ENCODE assay signal across 11 cellular contexts in genomic region chr2:27185331-27186026, GRCh38. TPM values are rescaled to one million over a fixed set of nuclear protein-coding genes. Genes with fewer than 3 reads are reported as not detected.
A peak's percentile ranks its signal among the peaks of the same experiment; 100 is the strongest.
DNase-seq lines count a peak whose midpoint lies in the region; ATAC-seq and TF ChIP-seq lines count a peak whose summit lies in the region.
"Had no signal": no experiment of that assay in that cellular context is flagged by ENCODE, and none has a peak within 500 bp of the region (broad histone marks: within the 10 kb centered on the region; RNA-seq: fewer than 3 reads in every experiment).

No MANE protein-coding gene starts in this region.

- peak overlapping the region; percentile 57 for H3K4me2 ChIP-seq in IMR-90 (ENCODE audit: low read depth, low read length)

- peak overlapping the region; percentile 33; the same call in 1 of the 2 replicates for H3K4ac ChIP-seq in IMR-90 (ENCODE audit: low read depth, low read length)

- BruUV-seq in IMR-90 (replicated peaks; lab: Mats Ljungman, UMichigan), result no TSS peak

- peaks cover 2% of the 10 kb centered on the region; the same call in 1 of the 2 replicates for H3K9me3 ChIP-seq in IMR-90 (ENCODE audit: control insufficient read depth, insufficient read depth, low read length)
- H3K9me3 ChIP-seq: SJCRH30 had no signal

- ATAC-seq in IMR-90 (ENCODE audit: low read depth), result peak; percentile 67
- ATAC-seq: activated naive CD4-positive, alpha-beta T cell treated with anti-CD3 and anti-CD28 coated beads, Interleukin-2, amount 50 U/mL, for 72 hours had no signal

- H3K23ac ChIP-seq in IMR-90 (ENCODE audit: low read depth, low read length), result 0 out of 2 replicates have a peak overlapping the region, but pooled peaks have one; percentile 2

- no peak overlapping the region for H2AK9ac ChIP-seq in IMR-90 (replicated peaks; ENCODE audit: low read depth, low read length, poor library complexity)

- H2BK20ac ChIP-seq in IMR-90 (ENCODE audit: low read depth, low read length), result peak overlapping the region; percentile 17; the same call in 1 of the 2 replicates

- H3K4me1 ChIP-seq in IMR-90 (ENCODE audit: control insufficient read depth, insufficient read depth, low read length), result peaks cover 18% of the 10 kb centered on the region
- H3K4me1 ChIP-seq: SJCRH30 had no signal

- CTCF ChIA-PET in IMR-90 (lab: Yijun Ruan, JAX), result interaction anchor here (1.4 kb wide), 1 partner anchor 52 kb away, joined by 5 read pairs; the partner anchor contains the start of gene PREB

- no CpG with 5 or more reads among the region's 6 CpGs for WGBS in IMR-90 (ENCODE audit: extremely low coverage in 2 of 2, insufficient read length in 1 of 2), 2 experiments

- H4K91ac ChIP-seq in IMR-90 (ENCODE audit: insufficient read depth, low read depth, low read length), result no peak overlapping the region

- peak overlapping the region; percentile 21 to 39; a peak in 1 of 4 replicates for H4K8ac ChIP-seq in IMR-90 (ENCODE audit: low read depth in 2 of 2, low read length in 2 of 2)

- in situ Hi-C loops in IMR-90 (cut with MboI; ENCODE audit: low sequenced_read_pairs), result no loop called here

- POLR2A ChIA-PET in IMR-90 (lab: Charles Lee; ENCODE audit: unreplicated experiment), result no interaction called here

- H2BK15ac ChIP-seq in IMR-90 (ENCODE audit: low read depth, low read length), result no peak overlapping the region

- no peak for TF ChIP-seq RAD21 in IMR-90 (IDR thresholded peaks at IDR 0.05; ENCODE audit: low read length)

- H3K79me1 ChIP-seq in IMR-90 (ENCODE audit: low read depth in 1 of 2, low read length in 2 of 2), result no peaks in the 10 kb centered on the region

- H4K5ac ChIP-seq in IMR-90 (ENCODE audit: low read depth, low read length), result peak overlapping the region; percentile 18; the same call in 1 of the 2 replicates

- H3K27ac ChIP-seq in IMR-90 (ENCODE audit: insufficient read depth, low read length), result peak overlapping the region; percentile 86; the same call in 1 of the 2 replicates
- H3K27ac ChIP-seq: SJCRH30 had no signal

- no peak overlapping the region for H3K14ac ChIP-seq in IMR-90 (replicated peaks; ENCODE audit: low read depth, low read length)

- peak overlapping the region; percentile 36; the same call in 1 of the 2 replicates for H2BK120ac ChIP-seq in IMR-90 (ENCODE audit: low read depth, low read length)

- no peaks in the 10 kb centered on the region for H3K36me3 ChIP-seq in IMR-90 (ENCODE audit: control insufficient read depth, insufficient read depth, low read length)
- H3K36me3 ChIP-seq: SJCRH30 had no signal

- no peak overlapping the region for H3K4me3 ChIP-seq in IMR-90 (ENCODE audit: insufficient read depth, low read depth, low read length)
- H3K4me3 ChIP-seq: SJCRH30 had no signal

- no peak for TF ChIP-seq POLR2A in IMR-90 (IDR thresholded peaks at IDR 0.05; ENCODE audit: low read depth, low read length)

- peaks cover 18% of the 10 kb centered on the region for H3K27me3 ChIP-seq in IMR-90 (ENCODE audit: control insufficient read depth, insufficient read depth, low read length)

- peak overlapping the region; percentile 40 for H2BK5ac ChIP-seq in IMR-90 (ENCODE audit: low read depth, low read length, poor library complexity, severe bottlenecking)

- H3K18ac ChIP-seq in IMR-90 (ENCODE audit: low read depth, low read length), result peak overlapping the region; percentile 93; the same call in 1 of the 2 replicates

- peak; percentile 80 for DNase-seq in IMR-90
- peak; percentile 44 for DNase-seq in SW480 (ENCODE audit: low spot score)
- peak; percentile 27 for DNase-seq in inferior parietal cortex (ENCODE audit: extremely low spot score)
- DNase-seq in superior temporal gyrus (ENCODE audit: extremely low spot score), result peak; percentile 31
- DNase-seq in HuH-7.5 (ENCODE audit: low spot score), result no peak
- DNase-seq in GM19240 (ENCODE audit: insufficient read length, low spot score), result no peak
- no peak for DNase-seq in activated naive CD4-positive, alpha-beta T cell treated with anti-CD3 and anti-CD28 coated beads, Interleukin-2, amount 50 U/mL, for 16 hours
- DNase-seq in mesenteric fat pad (ENCODE audit: low spot score), result no peak
- DNase-seq: SJCRH30 had no signal

- H3K9ac ChIP-seq in IMR-90 (ENCODE audit: low read depth, low read length), result no peak overlapping the region

- H2AK5ac ChIP-seq in IMR-90 (ENCODE audit: low read depth, low read length), result peak overlapping the region; percentile 13; the same call in 1 of the 2 replicates

- intact Hi-C loops in IMR-90 (cut with micrococcal nuclease), result loop anchor here (5.0 kb wide), 1 partner anchor 223 kb away; no protein-coding TSS in a partner anchor

- TF ChIP-seq CTCF in IMR-90 (conservative IDR thresholded peaks at IDR 0.05; ENCODE audit: low read depth, low read length), result no peak

- dilution Hi-C loops in IMR-90 (cut with HindIII; ENCODE audit: low sequenced_read_pairs, unreplicated experiment), result no loop called here

- H2AFZ ChIP-seq in IMR-90 (replicated peaks; ENCODE audit: low read length, poor library complexity), result peak overlapping the region; percentile 74

- H3K9me1 ChIP-seq in IMR-90 (ENCODE audit: insufficient read depth, low read length), result peaks cover 7% of the 10 kb centered on the region; the same call in 1 of the 2 replicates

- no peak overlapping the region for H3K56ac ChIP-seq in IMR-90 (ENCODE audit: extremely low read depth, insufficient read depth, low read length)

- H4K20me1 ChIP-seq in IMR-90 (ENCODE audit: insufficient read depth, low read length), result no peaks in the 10 kb centered on the region

TF ChIP-seq in IMR-90, 13 proteins besides CTCF, POLR2A, EP300 and RAD21:
- no peak for TF ChIP-seq RFX5 (IDR thresholded peaks at IDR 0.05; ENCODE audit: low read depth, low read length)
- no peak for TF ChIP-seq USF2 (IDR thresholded peaks at IDR 0.05; ENCODE audit: low read depth, low read length)
- peak; percentile 70 for TF ChIP-seq CEBPB (IDR thresholded peaks at IDR 0.05; ENCODE audit: low read depth, low read length)
- TF ChIP-seq RCOR1 (IDR thresholded peaks at IDR 0.05; ENCODE audit: insufficient replicate concordance, low read length), result no peak
- peak; percentile 94 for TF ChIP-seq BHLHE40 (IDR thresholded peaks at IDR 0.05; ENCODE audit: low read depth, low read length)
- no peak for TF ChIP-seq ELK1 (IDR thresholded peaks at IDR 0.05; ENCODE audit: borderline replicate concordance, low read depth, low read length)
- no peak for TF ChIP-seq FOS (IDR thresholded peaks at IDR 0.05; ENCODE audit: low read depth, low read length)
- TF ChIP-seq CHD1 (IDR thresholded peaks at IDR 0.05; ENCODE audit: low read depth, low read length), result no peak
- TF ChIP-seq MAZ (IDR thresholded peaks at IDR 0.05; ENCODE audit: borderline replicate concordance, low read depth, low read length), result no peak
TF ChIP-seq in IMR-90: peak in this region for 2.

RNA-seq across cellular contexts. Expression of gene ATRAID, which starts 26.4 kb away (rescaled TPM):
- total RNA-seq in IMR-90 (2012; rRNA removed), result 138 and 144 TPM in 2 replicates
- 165 and 173 TPM in 2 replicates for polyA plus RNA-seq in IMR-90 (2012; rRNA removed)
- polyA plus RNA-seq in IMR-90 (2012; cell fraction: cytosol; rRNA removed), result 185 and 186 TPM in 2 replicates
- polyA plus RNA-seq in IMR-90 (2012; cell fraction: nucleus; rRNA removed; ENCODE audit: low replicate concordance), result 48.3 and 110 TPM in 2 replicates
- total RNA-seq in mesenteric fat pad, result 88.3 TPM

RNA-seq across cellular contexts. Expression of gene SLC5A6, which starts 26.6 kb away (rescaled TPM):
- total RNA-seq in IMR-90 (2012; rRNA removed) (34.2 and 38.6 TPM in 2 replicates), mesenteric fat pad (79.3 TPM)
- 28.8 and 30.6 TPM in 2 replicates for polyA plus RNA-seq in IMR-90 (2012; rRNA removed)
- 17.7 and 19.8 TPM in 2 replicates for polyA plus RNA-seq in IMR-90 (2012; cell fraction: cytosol; rRNA removed)
- 93.0 and 136 TPM in 2 replicates for polyA plus RNA-seq in IMR-90 (2012; cell fraction: nucleus; rRNA removed; ENCODE audit: low replicate concordance)

RNA-seq across cellular contexts. Expression of gene CAD, which starts 31.7 kb away (rescaled TPM):
- total RNA-seq in IMR-90 (2012; rRNA removed) (12.9 and 17.8 TPM in 2 replicates), mesenteric fat pad (26.0 TPM)
- polyA plus RNA-seq in IMR-90 (2012; rRNA removed), result 38.7 and 45.8 TPM in 2 replicates
- 25.9 and 29.2 TPM in 2 replicates for polyA plus RNA-seq in IMR-90 (2012; cell fraction: cytosol; rRNA removed)
- 67.5 and 184 TPM in 2 replicates for polyA plus RNA-seq in IMR-90 (2012; cell fraction: nucleus; rRNA removed; ENCODE audit: low replicate concordance)

RNA-seq across cellular contexts. Expression of gene TCF23, which starts 36.7 kb away (rescaled TPM):
- not detected in 2 replicates for total RNA-seq in IMR-90 (2012; rRNA removed)
- polyA plus RNA-seq in IMR-90 (2012; rRNA removed), result not detected in 2 replicates
- not detected in 2 replicates for polyA plus RNA-seq in IMR-90 (2012; cell fraction: cytosol; rRNA removed)
- polyA plus RNA-seq in IMR-90 (2012; cell fraction: nucleus; rRNA removed; ENCODE audit: low replicate concordance), result not detected in 2 replicates
- total RNA-seq in mesenteric fat pad, result 0.48 TPM
- total RNA-seq: SJCRH30 had no signal
- polyA plus RNA-seq: keratinocyte had no signal

RNA-seq across cellular contexts. Expression of gene PRR30, which starts 46.3 kb away (rescaled TPM):
- total RNA-seq in IMR-90 (2012; rRNA removed) (not detected in 2 replicates), mesenteric fat pad (not detected)
- not detected in 2 replicates for polyA plus RNA-seq in IMR-90 (2012; rRNA removed)
- not detected in 2 replicates for polyA plus RNA-seq in IMR-90 (2012; cell fraction: cytosol; rRNA removed)
- polyA plus RNA-seq in IMR-90 (2012; cell fraction: nucleus; rRNA removed; ENCODE audit: low replicate concordance), result not detected in 2 replicates
- total RNA-seq: activated naive CD4-positive, alpha-beta T cell treated with anti-CD3 and anti-CD28 coated beads, Interleukin-2, amount 50 U/mL, for 72 hours; SJCRH30 had no signal
- polyA plus RNA-seq: keratinocyte had no signal

Comparison
In these comparisons a context has a peak if more than half of its experiments do, and no peak if none do; other contexts are left out.
1. DNase-seq: peak in IMR-90 (single experiment), SW480 (single experiment), inferior parietal cortex (single experiment) and superior temporal gyrus (single experiment); none in HuH-7.5 (single experiment), GM19240 (single experiment), activated naive CD4-positive, alpha-beta T cell treated with anti-CD3 and anti-CD28 coated beads, Interleukin-2, amount 50 U/mL, for 16 hours (single experiment) and mesenteric fat pad (single experiment).